Comparison of ENCODE assay signal across 8 cellular contexts in genomic region chr6:41074692-41075436, GRCh38. TPM values are rescaled to one million over a fixed set of nuclear protein-coding genes. Genes with fewer than 3 reads are reported as not detected.
DNase-seq lines count a peak whose midpoint lies in the region; ATAC-seq and TF ChIP-seq lines count a peak whose summit lies in the region.

No MANE protein-coding gene starts in this region.

- H3K27me3 Mint-ChIP-seq in natural killer cell (ENCODE audit: low read depth in 2 of 2), result no peaks in the 10 kb centered on the region

- H3K27ac Mint-ChIP-seq in natural killer cell, result peak overlapping the region; percentile 90 to 98

- no peaks in the 10 kb centered on the region for H3K9me3 ChIP-seq in MG63

- peak overlapping the region; percentile 90 for H3K4me3 Mint-ChIP-seq in natural killer cell

- DNase-seq in MG63, result no peak
- no peak for DNase-seq in choroid plexus epithelial cell (ENCODE audit: low read depth)
- no peak for DNase-seq in natural killer cell
- DNase-seq in SKM-1 (lab: John Stamatoyannopoulos, UW; ENCODE audit: unreplicated experiment), result no peak
- no peak for DNase-seq in H7

- no peaks in the 10 kb centered on the region for H3K27me3 ChIP-seq in MG63
- H3K27me3 ChIP-seq in H7 (ENCODE audit: control insufficient read depth, insufficient read depth, low read length), result no peaks in the 10 kb centered on the region

- TF ChIP-seq CTCF in C4-2B (conservative IDR thresholded peaks at IDR 0.05), result no peak
- TF ChIP-seq CTCF in choroid plexus epithelial cell (conservative IDR thresholded peaks at IDR 0.05; ENCODE audit: low read depth, low read length), result no peak
- TF ChIP-seq CTCF in natural killer cell (IDR thresholded peaks at IDR 0.05), result no peak

- no peak for ATAC-seq in natural killer cell
- no peak for ATAC-seq in HG02571 (IDR thresholded peaks at IDR 0.05; ENCODE audit: unreplicated experiment)
- ATAC-seq in HG03520 (IDR thresholded peaks at IDR 0.05; ENCODE audit: unreplicated experiment), result no peak

- H3K4me1 Mint-ChIP-seq in natural killer cell, result peaks cover 51 to 55% of the 10 kb centered on the region in 2 donors

- intact Hi-C loops in natural killer cell (cut with micrococcal nuclease), result loop anchor here (5.0 kb wide), 1 partner anchor 257 kb away; no protein-coding TSS in a partner anchor

- peak overlapping the region; percentile 69 for H3K4me3 ChIP-seq in MG63
- peak overlapping the region; percentile 84 for H3K4me3 ChIP-seq in choroid plexus epithelial cell (ENCODE audit: low read depth, low read length)
- H3K4me3 ChIP-seq in H7 (ENCODE audit: insufficient read depth, low read depth, low read length), result no peak overlapping the region

- H3K9me3 Mint-ChIP-seq in natural killer cell, result no peaks in the 10 kb centered on the region

- H3K36me3 Mint-ChIP-seq in natural killer cell, result no peaks in the 10 kb centered on the region

- H3K36me3 ChIP-seq in MG63, result peaks cover 15% of the 10 kb centered on the region
- H3K36me3 ChIP-seq in H7 (replicated peaks; ENCODE audit: control insufficient read depth, insufficient read depth, low read length), result peaks cover 10% of the 10 kb centered on the region

- peak overlapping the region; percentile 100; the same call in 1 of the 2 replicates for H3K27ac ChIP-seq in C4-2B

RNA-seq across cellular contexts. Expression of gene NFYA, which starts 2.1 kb away (rescaled TPM):
- 20.5 and 28.1 TPM in 2 replicates for total RNA-seq in MG63 (2014; rRNA removed; shearing (Covaris generic); ENCODE audit: low replicate concordance)
- total RNA-seq in natural killer cell, result 10 to 100 TPM; 27.5 to 33.1 (median 33.0) TPM
- total RNA-seq in H7 (2014; rRNA removed; shearing (Covaris generic)), result 12.1 and 20.0 TPM in 2 replicates

RNA-seq across cellular contexts. Expression of gene OARD1, which starts 2.7 kb away (rescaled TPM):
- total RNA-seq in MG63 (2014; rRNA removed; shearing (Covaris generic); ENCODE audit: low replicate concordance), result 1.4 and 5.9 TPM in 2 replicates
- 10 to 100 TPM; 30.8 to 36.7 (median 35.5) TPM for total RNA-seq in natural killer cell
- total RNA-seq in H7 (2014; rRNA removed; shearing (Covaris generic)), result 15.3 and 23.2 TPM in 2 replicates

RNA-seq across cellular contexts. Expression of gene APOBEC2, which starts 21.9 kb away (rescaled TPM):
- total RNA-seq in MG63 (2014; rRNA removed; shearing (Covaris generic); ENCODE audit: low replicate concordance), result not detected in 2 replicates
- not detected for total RNA-seq in natural killer cell
- total RNA-seq in H7 (2014; rRNA removed; shearing (Covaris generic)), result 0.14 TPM in 1 of 2 replicates, not detected in the other

RNA-seq across cellular contexts. Expression of gene TSPO2, which starts 32.6 kb away (rescaled TPM):
- total RNA-seq in MG63 (2014; rRNA removed; shearing (Covaris generic); ENCODE audit: low replicate concordance), result not detected in 2 replicates
- not detected for total RNA-seq in natural killer cell
- total RNA-seq in H7 (2014; rRNA removed; shearing (Covaris generic)), result not detected in 2 replicates

RNA-seq across cellular contexts. Expression of gene UNC5CL, which starts 35.8 kb away (rescaled TPM):
- 0.20 TPM in 1 of 2 replicates, not detected in the other for total RNA-seq in MG63 (2014; rRNA removed; shearing (Covaris generic); ENCODE audit: low replicate concordance)
- total RNA-seq in natural killer cell, result 1 to 10 TPM; 2.1 to 5.3 (median 4.4) TPM
- 4.2 and 4.3 TPM in 2 replicates for total RNA-seq in H7 (2014; rRNA removed; shearing (Covaris generic))
